In genomic region chr1:24149854-24150227, GRCh38 we compare ENCODE assay signal across 8 cellular contexts. TPM values are rescaled to one million over a fixed set of nuclear protein-coding genes. Genes with fewer than 3 reads are reported as not detected.
A peak's percentile ranks its signal among the peaks of the same experiment; 100 is the strongest.
DNase-seq lines count a peak whose midpoint lies in the region; ATAC-seq and TF ChIP-seq lines count a peak whose summit lies in the region.

No MANE protein-coding gene starts in this region.

- H3K9ac ChIP-seq in mesenchymal stem cell (ENCODE audit: low read length), result peak overlapping the region; percentile 71

- no peak for ATAC-seq in GM18858 (IDR thresholded peaks at IDR 0.05; ENCODE audit: unreplicated experiment)

- H3K27ac ChIP-seq in mesenchymal stem cell (ENCODE audit: low read length, poor library complexity, severe bottlenecking) (no peak overlapping the region), vagina (peak overlapping the region; percentile 56)

- no peak overlapping the region for H3K27ac Mint-ChIP-seq in activated naive CD8-positive, alpha-beta T cell

- no peak overlapping the region for H2BK120ac ChIP-seq in mesenchymal stem cell (ENCODE audit: low read depth, low read length)

- no peak overlapping the region for H3K14ac ChIP-seq in mesenchymal stem cell (ENCODE audit: low read length in 2 of 2)

- no peak overlapping the region for H2BK5ac ChIP-seq in mesenchymal stem cell (ENCODE audit: low read depth, low read length, poor library complexity, severe bottlenecking)

- no peak overlapping the region for H3K4me2 ChIP-seq in mesenchymal stem cell (ENCODE audit: low read length, poor library complexity, severe bottlenecking)

- WGBS in mesenchymal stem cell, result 32% methylated on average over 6 of the region's 6 CpGs

- no peaks in the 10 kb centered on the region for H3K36me3 ChIP-seq in mesenchymal stem cell (ENCODE audit: control insufficient read depth in 1 of 2, insufficient read depth in 2 of 2, low read depth in 1 of 2, low read length in 2 of 2)
- H3K36me3 ChIP-seq in vagina, result no peaks in the 10 kb centered on the region

- H3K9me3 Mint-ChIP-seq in activated naive CD8-positive, alpha-beta T cell (ENCODE audit: low read depth), result no peaks in the 10 kb centered on the region

- peak overlapping the region; percentile 79 for H3K4me3 Mint-ChIP-seq in activated naive CD8-positive, alpha-beta T cell

- TF ChIP-seq POLR2A in vagina (IDR thresholded peaks at IDR 0.05), result no peak

- H2BK15ac ChIP-seq in mesenchymal stem cell (ENCODE audit: low read depth, poor library complexity, severe bottlenecking), result no peak overlapping the region

- H2AK5ac ChIP-seq in mesenchymal stem cell (ENCODE audit: low read length, severe bottlenecking), result no peak overlapping the region

- no peak overlapping the region for H3K4ac ChIP-seq in mesenchymal stem cell (ENCODE audit: low read depth in 1 of 2, low read length in 2 of 2)

- peaks cover 17% of the 10 kb centered on the region for H3K4me1 Mint-ChIP-seq in activated naive CD8-positive, alpha-beta T cell (ENCODE audit: low read depth)

- no peak overlapping the region for H2AFZ ChIP-seq in mesenchymal stem cell (ENCODE audit: low read depth, low read length)

- H3K27me3 Mint-ChIP-seq in activated naive CD8-positive, alpha-beta T cell, result peaks cover 12% of the 10 kb centered on the region

- peaks cover 47% of the 10 kb centered on the region in 2 experiments for H3K27me3 ChIP-seq in mesenchymal stem cell (ENCODE audit: control insufficient read depth in 1 of 2, insufficient read depth in 1 of 2, low read length in 2 of 2)
- no peaks in the 10 kb centered on the region for H3K27me3 ChIP-seq in vagina

- H3K23ac ChIP-seq in mesenchymal stem cell (ENCODE audit: low read length in 2 of 2), result no peak overlapping the region

- no peak overlapping the region for H4K91ac ChIP-seq in mesenchymal stem cell (ENCODE audit: low read length)

- peak overlapping the region in 1 of 2 experiments; percentile 16 for H3K18ac ChIP-seq in mesenchymal stem cell (ENCODE audit: low read depth in 1 of 2, low read length in 2 of 2)

- intact Hi-C loops in vagina (cut with DNase I), result no loop called here

- no peak overlapping the region for H2BK12ac ChIP-seq in mesenchymal stem cell (ENCODE audit: low read length in 2 of 2)

- H3K4me3 ChIP-seq in mesenchymal stem cell (ENCODE audit: insufficient read depth in 1 of 2, low read depth in 1 of 2, low read length in 2 of 2), result peak overlapping the region in 1 of 2 experiments; percentile 75
- H3K4me3 ChIP-seq in vagina, result peak overlapping the region in 1 of 2 donors; percentile 24

- DNase-seq in AG08396 (ENCODE audit: low spot score) (peak; percentile 36), NCI-H226 (peak; percentile 85), mesenchymal stem cell (peak; percentile 85), vagina (ENCODE audit: extremely low spot score in 2 of 2) (no peak), cerebellar nuclear complex (lab: John Stamatoyannopoulos, UW) (no peak), DMS153 treated with DMSO at 0.1 percent for 48 hours (lab: John Stamatoyannopoulos, UW; ENCODE audit: unreplicated experiment) (no peak)

- no peak overlapping the region for H4K8ac ChIP-seq in mesenchymal stem cell (ENCODE audit: low read length)

- peaks cover 4% of the 10 kb centered on the region for H3K4me1 ChIP-seq in mesenchymal stem cell (ENCODE audit: control insufficient read depth, insufficient read depth, low read depth, low read length)
- peaks cover 15% of the 10 kb centered on the region for H3K4me1 ChIP-seq in vagina

- H3K36me3 Mint-ChIP-seq in activated naive CD8-positive, alpha-beta T cell, result no peaks in the 10 kb centered on the region

- TF ChIP-seq CTCF in vagina (IDR thresholded peaks at IDR 0.05), result no peak

- no peaks in the 10 kb centered on the region for H3K79me1 ChIP-seq in mesenchymal stem cell (replicated peaks; ENCODE audit: low read length, poor library complexity, severe bottlenecking)

- H3K9me3 ChIP-seq in mesenchymal stem cell (ENCODE audit: control insufficient read depth, low read length) (no peaks in the 10 kb centered on the region), vagina (no peaks in the 10 kb centered on the region)

RNA-seq across cellular contexts. Expression of gene IL22RA1, which starts 6.9 kb away (rescaled TPM):
- not detected for polyA plus RNA-seq in mesenchymal stem cell (2013, experiment 1 of 2)
- polyA plus RNA-seq in mesenchymal stem cell (2013, experiment 2 of 2), result not detected
- total RNA-seq in vagina, result 4.2 TPM

RNA-seq across cellular contexts. Expression of gene IFNLR1, which starts 37.2 kb away (rescaled TPM):
- 0.12 TPM for polyA plus RNA-seq in mesenchymal stem cell (2013, experiment 1 of 2)
- 0.15 TPM for polyA plus RNA-seq in mesenchymal stem cell (2013, experiment 2 of 2)
- 1.7 TPM for total RNA-seq in vagina

RNA-seq across cellular contexts. Expression of gene MYOM3, which starts 37.9 kb away (rescaled TPM):
- polyA plus RNA-seq in mesenchymal stem cell (2013, experiment 1 of 2), result not detected
- polyA plus RNA-seq in mesenchymal stem cell (2013, experiment 2 of 2), result not detected
- total RNA-seq in vagina, result 0.25 TPM

Comparison
In these comparisons a context has a peak if more than half of its experiments do, and no peak if none do; other contexts are left out.
1. DNase-seq: peak in AG08396 (single experiment), NCI-H226 (single experiment) and mesenchymal stem cell (single experiment); none in vagina (0 of 2), cerebellar nuclear complex (0 of 2) and DMS153 treated with DMSO at 0.1 percent for 48 hours (single experiment).